In the genomic region with DNA sequence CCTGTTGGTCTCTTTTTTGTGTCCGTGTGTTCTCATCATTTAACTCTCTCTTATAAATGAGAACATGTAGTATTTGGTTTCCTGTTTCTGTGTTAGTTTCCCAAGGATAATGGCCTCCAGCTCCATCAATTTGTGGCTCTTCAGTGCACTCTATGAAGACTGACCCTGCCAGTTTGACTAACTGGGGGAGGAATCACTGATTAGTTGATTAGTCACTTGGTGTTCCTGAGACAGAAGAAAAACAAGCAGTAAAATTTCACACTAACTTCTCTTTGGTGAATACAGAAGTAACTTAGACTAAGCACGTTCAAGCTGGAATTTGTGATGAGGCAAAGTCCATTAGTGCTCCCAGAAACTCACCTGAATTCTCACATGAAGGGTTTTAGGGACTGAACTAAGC, we compare ENCODE assay signal across 17 cellular contexts.
"Had no signal": no experiment of that assay in that cellular context is flagged by ENCODE, and none has a peak within 500 bp of the region (broad histone marks: within the 10 kb centered on the region; RNA-seq: fewer than 3 reads in every experiment).

No MANE protein-coding gene starts in this region.

- H2AFZ ChIP-seq: neural progenitor cell had no signal

- ATAC-seq: activated CD8-positive, alpha-beta T cell treated with anti-CD3 and anti-CD28 coated beads for 36 hours; activated T-cell treated with anti-CD3 and anti-CD28 coated beads, Interleukin-2, amount 50 U/mL, for 4 hours; left lobe of liver; sciatic nerve had no signal

- H3K4me2 ChIP-seq: neural progenitor cell had no signal

- H3K27me3 ChIP-seq: neural progenitor cell, ovary, spleen, stomach, testis had no signal

- H3K9ac ChIP-seq: neural progenitor cell had no signal

- FAIRE-seq: islet of Langerhans had no signal

- H3K27ac ChIP-seq: neural progenitor cell, ovary, spleen, stomach, testis had no signal

- H3K4me1 ChIP-seq: spleen, stomach, testis had no signal

- H3K9me3 ChIP-seq: ovary, spleen, stomach, testis had no signal

- DNase-seq: activated CD4-positive, alpha-beta T cell treated with anti-CD3 and anti-CD28 coated beads for 4 hours; activated CD8-positive, alpha-beta T cell treated with anti-CD3 and anti-CD28 coated beads for 36 hours; activated effector memory CD4-positive, alpha-beta T cell treated with Interleukin-2 at 50 U/mL for 16 hours; activated naive CD4-positive, alpha-beta T cell treated with anti-CD3 and anti-CD28 coated beads, Interleukin-2, amount 50 U/mL, for 16 hours; activated T-cell treated with anti-CD3 and anti-CD28 coated beads, Interleukin-2, amount 50 U/mL, for 4 hours; amniotic stem cell; cerebellar nuclear complex; effector memory CD4-positive, alpha-beta T cell; naive B cell; ovary; spleen; stomach; testis had no signal

- H3K36me3 ChIP-seq: neural progenitor cell, ovary, spleen, stomach had no signal

- H3K4me3 ChIP-seq: neural progenitor cell, ovary, spleen, stomach, testis had no signal
